12 cellular contexts compared by ENCODE assay signal in the genomic region with DNA sequence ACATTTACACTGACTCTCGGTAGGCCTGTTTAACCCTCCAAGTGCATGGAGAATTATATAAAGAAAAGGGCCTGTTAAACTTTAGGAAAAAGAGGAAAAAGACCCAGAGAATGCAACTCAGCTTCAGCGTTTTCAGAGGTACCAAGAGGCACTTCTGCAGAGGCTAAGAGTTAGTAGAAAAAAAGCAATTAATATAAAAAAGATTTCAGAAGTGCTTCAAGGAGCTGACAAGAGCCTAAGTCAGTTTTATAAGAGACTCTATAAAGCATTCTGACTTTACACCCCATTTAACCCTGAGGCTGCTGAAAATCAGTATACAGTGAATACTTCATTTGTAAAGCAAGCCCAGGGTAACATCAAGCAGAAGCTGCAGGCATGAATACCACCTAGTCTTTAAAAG. TPM values are rescaled to one million over a fixed set of nuclear protein-coding genes. Genes with fewer than 3 reads are reported as not detected.
"Had no signal": no experiment of that assay in that cellular context is flagged by ENCODE, and none has a peak within 500 bp of the region (broad histone marks: within the 10 kb centered on the region; RNA-seq: fewer than 3 reads in every experiment).

No MANE protein-coding gene starts in this region.

RNA-seq across cellular contexts. Expression of a gene that starts 14.2 kb away (rescaled TPM):
- total RNA-seq: activated B cell treated with CpG ODN at 0.5 μM for 24 hours; activated CD4-positive, alpha-beta memory T cell treated with anti-CD3 and anti-CD28 coated beads for 36 hours; activated naive CD4-positive, alpha-beta T cell treated with anti-CD3 and anti-CD28 coated beads for 36 hours; activated naive CD4-positive, alpha-beta T cell treated with anti-CD3 and anti-CD28 coated beads, Interleukin-2, amount 50 U/mL, for 72 hours; activated T-cell treated with anti-CD3 and anti-CD28 coated beads, Interleukin-2, amount 50 U/mL, for 4 hours; activated T-helper 1 cell treated with anti-CD3 and anti-CD28 coated beads, Interleukin-12 subunit alpha, Interleukin-12 subunit beta, Interleukin-2, Interleukin-4 antibody, amounts not matched to agents 30 ng/mL and 10 ng/mL and 1 ng/mL, durations not matched to agents 14 hours and 24 hours and 36 hours; bronchial epithelial cell; LHCN-M2; PC-3; Peyer's patch; SJSA1 had no signal
- polyA plus RNA-seq: SK-N-SH had no signal
